Comparison of ENCODE assay signal across 1 cellular context in genomic region chr17:49694847-49695697, GRCh38.
TF ChIP-seq lines count a peak whose summit lies in the region.

No MANE protein-coding gene starts in this region.

TF ChIP-seq in K562, 482 proteins besides CTCF, POLR2A, EP300 and RAD21 (continues in another document):
- TF ChIP-seq CLOCK (CRISPR knock-in tag; IDR thresholded peaks at IDR 0.05; ENCODE audit: borderline replicate concordance), result no peak
- no peak for TF ChIP-seq GTF3C2 (IDR thresholded peaks at IDR 0.05; ENCODE audit: borderline replicate concordance, extremely low read depth, insufficient read length)
- TF ChIP-seq E2F1 (CRISPR knock-in tag; IDR thresholded peaks at IDR 0.05), result no peak
- TF ChIP-seq ZFX (CRISPR knock-in tag; IDR thresholded peaks at IDR 0.05), result 0 out of 2 replicates have a peak, but pooled peaks have one; percentile 9
- TF ChIP-seq TSC22D4 (tag; IDR thresholded peaks at IDR 0.05), result no peak
- TF ChIP-seq SRSF9 (IDR thresholded peaks at IDR 0.05; ENCODE audit: borderline replicate concordance, low read depth, low read length), result no peak
- TF ChIP-seq ARID2 (IDR thresholded peaks at IDR 0.05), result peak; percentile 90
- no peak for TF ChIP-seq ZNF143 (CRISPR knock-in tag; IDR thresholded peaks at IDR 0.05)
- TF ChIP-seq ZNF57 (CRISPR knock-in tag; IDR thresholded peaks at IDR 0.05), result no peak
- no peak for TF ChIP-seq MBD2 (IDR thresholded peaks at IDR 0.05; ENCODE audit: borderline replicate concordance, low read depth)
- no peak for TF ChIP-seq L3MBTL2 (IDR thresholded peaks at IDR 0.05)
- TF ChIP-seq MAZ (CRISPR knock-in tag; conservative IDR thresholded peaks at IDR 0.05 in 1 of 2, IDR thresholded peaks at IDR 0.05 in 1 of 2), result 0 out of 4 replicates have a peak, but pooled peaks of 1 of the 2 experiments have one; percentile 35
- no peak for TF ChIP-seq PPARD (CRISPR knock-in tag; IDR thresholded peaks at IDR 0.05)
- TF ChIP-seq NUFIP1 (IDR thresholded peaks at IDR 0.05; ENCODE audit: partially characterized antibody), result no peak
- no peak for TF ChIP-seq RBFOX2 (IDR thresholded peaks at IDR 0.05; ENCODE audit: low read depth, low read length)
- TF ChIP-seq CCNT2 (IDR thresholded peaks at IDR 0.05; ENCODE audit: borderline replicate concordance, extremely low read depth, insufficient read length, low read depth, low read length), result no peak
- no peak for TF ChIP-seq ZNF764 (CRISPR knock-in tag; IDR thresholded peaks at IDR 0.05; ENCODE audit: low read depth)
- no peak for TF ChIP-seq NFIC (IDR thresholded peaks at IDR 0.05)
- TF ChIP-seq FOXJ2 (tag; IDR thresholded peaks at IDR 0.05), result no peak
- peak; percentile 55; the same call in 1 of the 2 replicates for TF ChIP-seq LCOR (CRISPR knock-in tag; IDR thresholded peaks at IDR 0.05)
- TF ChIP-seq U2AF1 (optimal IDR thresholded peaks at IDR 0.05; ENCODE audit: low read depth, low read length), result no peak
- TF ChIP-seq DEAF1 (CRISPR knock-in tag; IDR thresholded peaks at IDR 0.05), result peak; percentile 89
- TF ChIP-seq ZBTB5 (IDR thresholded peaks at IDR 0.05), result no peak
- TF ChIP-seq ZKSCAN1 (IDR thresholded peaks at IDR 0.05; ENCODE audit: low read depth, low read length), result no peak
- TF ChIP-seq KLF16 (IDR thresholded peaks at IDR 0.05), result no peak
- TF ChIP-seq POU5F1 (IDR thresholded peaks at IDR 0.05; ENCODE audit: borderline replicate concordance, low read depth, low read length, partially characterized antibody), result no peak
- TF ChIP-seq VEZF1 (CRISPR knock-in tag; IDR thresholded peaks at IDR 0.05), result 0 out of 2 replicates have a peak, but pooled peaks have one; percentile 12
- TF ChIP-seq ZNF140 (CRISPR knock-in tag; IDR thresholded peaks at IDR 0.05), result no peak
- TF ChIP-seq STAG1 (CRISPR knock-in tag; IDR thresholded peaks at IDR 0.05; ENCODE audit: borderline replicate concordance), result peak; percentile 59
- TF ChIP-seq KLF6 (CRISPR knock-in tag; IDR thresholded peaks at IDR 0.05; ENCODE audit: borderline replicate concordance), result no peak
- TF ChIP-seq CBX1 (IDR thresholded peaks at IDR 0.05; ENCODE audit: low read depth), result no peak
- TF ChIP-seq TCF15 (CRISPR knock-in tag; IDR thresholded peaks at IDR 0.05), result no peak
- TF ChIP-seq WHSC1 (IDR thresholded peaks at IDR 0.05; ENCODE audit: low read length), result no peak
- no peak for TF ChIP-seq ZBTB12 (CRISPR knock-in tag; IDR thresholded peaks at IDR 0.05)
- TF ChIP-seq ATF2 (CRISPR knock-in tag; IDR thresholded peaks at IDR 0.05), result no peak
- no peak for TF ChIP-seq TEAD1 (CRISPR knock-in tag; IDR thresholded peaks at IDR 0.05)
- TF ChIP-seq PHB2 (IDR thresholded peaks at IDR 0.05; ENCODE audit: low read depth), result no peak
- no peak for TF ChIP-seq GABPB1 (CRISPR knock-in tag; IDR thresholded peaks at IDR 0.05)
- no peak for TF ChIP-seq ATF7 (IDR thresholded peaks at IDR 0.05)
- TF ChIP-seq MEF2A (IDR thresholded peaks at IDR 0.05; ENCODE audit: control insufficient read depth, low read depth, low read length), result 0 out of 2 replicates have a peak, but pooled peaks have one; percentile 14
- TF ChIP-seq POLR2B (IDR thresholded peaks at IDR 0.05; ENCODE audit: low read depth, partially characterized antibody), result no peak
- no peak for TF ChIP-seq SNRNP70 (optimal IDR thresholded peaks at IDR 0.05; ENCODE audit: low read depth, low read length)
- 0 out of 2 replicates have a peak, but pooled peaks have one; percentile 16 for TF ChIP-seq SP1 (CRISPR knock-in tag; IDR thresholded peaks at IDR 0.05)
- no peak for TF ChIP-seq ZMIZ1 (IDR thresholded peaks at IDR 0.05; ENCODE audit: low read depth in 2 of 2, low read length in 2 of 2)
- TF ChIP-seq IRF2 (CRISPR knock-in tag; IDR thresholded peaks at IDR 0.05), result no peak
- TF ChIP-seq E2F5 (CRISPR knock-in tag; IDR thresholded peaks at IDR 0.05), result no peak
